In the genomic region with DNA sequence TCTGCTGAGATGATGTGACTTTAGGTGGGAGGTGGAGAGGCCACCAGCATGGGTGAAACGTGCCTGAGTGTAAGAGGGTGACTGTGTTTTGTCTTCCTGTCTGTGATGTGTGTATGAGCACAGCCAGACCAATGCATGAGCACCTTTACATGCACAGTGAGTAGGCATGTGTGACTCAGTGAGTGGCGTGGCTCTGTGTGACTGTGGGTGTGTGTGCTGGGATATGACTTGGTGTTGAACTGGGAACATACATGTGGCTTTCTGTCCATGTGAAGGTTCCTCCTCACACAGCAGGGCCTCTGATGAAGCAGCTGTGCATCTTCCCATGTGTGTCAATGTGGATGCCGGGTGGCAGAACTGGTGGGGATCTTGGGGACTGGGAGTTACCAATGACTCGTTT, we compare ENCODE assay signal across 31 cellular contexts. TPM values are rescaled to one million over a fixed set of nuclear protein-coding genes. Genes with fewer than 3 reads are reported as not detected.
DNase-seq lines count a peak whose midpoint lies in the region; ATAC-seq and TF ChIP-seq lines count a peak whose summit lies in the region.
"Had no signal": no experiment of that assay in that cellular context is flagged by ENCODE, and none has a peak within 500 bp of the region (broad histone marks: within the 10 kb centered on the region; RNA-seq: fewer than 3 reads in every experiment).

No MANE protein-coding gene starts in this region.

- ATAC-seq in activated CD4-positive, CD25-positive, alpha-beta regulatory T cell treated with anti-CD3 and anti-CD28 coated beads, Interleukin-2, amount 50 U/mL, for 24 hours, result peak; percentile 69 to 82
- ATAC-seq in stimulated activated naive CD8-positive, alpha-beta T cell treated with anti-CD3 and anti-CD28 coated beads, Interleukin-15, Interleukin-2, amounts not matched to agents 100 U/mL and 50 U/mL, for 24 hours, result peak; percentile 66
- ATAC-seq in psoas muscle, result no peak
- ATAC-seq: K562, left ventricle myocardium superior, sciatic nerve had no signal

- no peak overlapping the region for H3K27ac ChIP-seq in psoas muscle
- H3K27ac ChIP-seq: breast epithelium, tibial artery had no signal

- H3K4me3 ChIP-seq in psoas muscle, result no peak overlapping the region
- H3K4me3 ChIP-seq: breast epithelium, K562, tibial artery had no signal

- H3K27me3 ChIP-seq in psoas muscle (ENCODE audit: insufficient read depth in 3 of 3, low read length in 2 of 3), result peaks cover 0 to 9% (median 0%) of the 10 kb centered on the region in 3 donors
- H3K27me3 ChIP-seq: tibial artery had no signal

- DNase-seq in activated CD4-positive, CD25-positive, alpha-beta regulatory T cell (lab: John Stamatoyannopoulos, UW), result no peak
- peak; percentile 18 to 40 (median 23) for DNase-seq in stimulated activated CD4-positive, alpha-beta T cell treated with anti-CD3 and anti-CD28 coated beads, Interleukin-12 subunit alpha, Interleukin-12 subunit beta, amount 100 ng/mL, for 48 hours (ENCODE audit: low read depth in 2 of 3, low spot score in 1 of 3)
- DNase-seq in stimulated activated CD4-positive, alpha-beta T cell treated with anti-CD3 and anti-CD28 coated beads, Interleukin-12 subunit alpha, Interleukin-12 subunit beta, amount 100 ng/mL, for 4 hours, result no peak
- peak; percentile 44 to 53 for DNase-seq in stimulated activated CD4-positive, alpha-beta T cell treated with anti-CD3 and anti-CD28 coated beads, Interleukin-15, amount 100 ng/mL, for 48 hours (ENCODE audit: low read depth in 2 of 2)
- DNase-seq in stimulated activated naive CD8-positive, alpha-beta T cell treated with anti-CD3 and anti-CD28 coated beads, Interleukin-15, Interleukin-2, amounts not matched to agents 100 U/mL and 50 U/mL, for 24 hours, result no peak
- no peak for DNase-seq in psoas muscle
- DNase-seq in NCI-H2227 treated with DMSO at 0.1 percent for 48 hours (lab: John Stamatoyannopoulos, UW), result no peak
- DNase-seq: 8988T; activated B cell treated with CpG ODN at 0.5 μM for 24 hours; activated effector memory CD4-positive, alpha-beta T cell treated with anti-CD3 and anti-CD28 coated beads, Interleukin-2, amount 50 U/mL, for 16 hours; amygdala; Calu3; DND-41; HCEC 1CT; left ventricle myocardium superior; NCI-H1105; NCI-H187 treated with DMSO at 0.1 percent for 48 hours; NCI-H524 treated with DMSO at 0.1 percent for 48 hours; NK-92 treated with Interleukin-12 subunit alpha and Interleukin-12 subunit beta, amount 100 ng/mL, for 24 hours; SHP77; T1000; tibial artery had no signal

- intact Hi-C loops in psoas muscle (cut with DNase I), result no loop called here

- no peaks in the 10 kb centered on the region for H3K36me3 ChIP-seq in psoas muscle (ENCODE audit: insufficient read depth in 1 of 2, low read depth in 1 of 2)
- H3K36me3 ChIP-seq: breast epithelium, tibial artery had no signal

- H3K9me3 ChIP-seq in psoas muscle, result no peaks in the 10 kb centered on the region
- H3K9me3 ChIP-seq: breast epithelium had no signal

- H3K4me1 ChIP-seq in psoas muscle, result no peaks in the 10 kb centered on the region
- H3K4me1 ChIP-seq: breast epithelium, tibial artery had no signal

- WGBS in psoas muscle, 3 donors, result 44 to 48% (median 47%) methylated on average over 4 of the region's 4 CpGs

- no peak for TF ChIP-seq CTCF in psoas muscle (IDR thresholded peaks at IDR 0.05)

RNA-seq across cellular contexts. Expression of a gene that starts 19.9 kb away (rescaled TPM):
- total RNA-seq in psoas muscle, result not detected
- not detected for polyA plus RNA-seq in psoas muscle
- total RNA-seq: activated B cell treated with CpG ODN at 0.5 μM for 24 hours, breast epithelium, Calu3, HT-29, left ventricle myocardium superior, MCF 10A, mesenteric fat pad, posterior vena cava, sciatic nerve had no signal
- polyA plus RNA-seq: keratinocyte had no signal

RNA-seq across cellular contexts. Expression of a gene that starts 42.5 kb away (rescaled TPM):
- total RNA-seq in psoas muscle, result 10 to 100 TPM in 3 of 4 donors, 1 to 10 TPM in 1; 7.6 to 13.2 (median 10.8) TPM
- polyA plus RNA-seq in psoas muscle, result 10 to 100 TPM in 1 of 3 donors, 1 to 10 TPM in 2; 7.7 to 15.7 (median 9.3) TPM

RNA-seq across cellular contexts. Expression of a gene that starts 49.8 kb away (rescaled TPM):
- total RNA-seq in psoas muscle, result 1 to 10 TPM in 3 of 4 donors, under 1 TPM in 1; 0.71 to 1.9 (median 1.7) TPM
- 1 to 10 TPM in 2 of 3 donors, under 1 TPM in 1; 0.83 to 9.0 (median 1.9) TPM for polyA plus RNA-seq in psoas muscle

Comparison
In these comparisons a context has a peak if more than half of its experiments do, and no peak if none do; other contexts are left out.
1. DNase-seq: peak in stimulated activated CD4-positive, alpha-beta T cell treated with anti-CD3 and anti-CD28 coated beads, Interleukin-12 subunit alpha, Interleukin-12 subunit beta, amount 100 ng/mL, for 48 hours (3 of 3) and stimulated activated CD4-positive, alpha-beta T cell treated with anti-CD3 and anti-CD28 coated beads, Interleukin-15, amount 100 ng/mL, for 48 hours (2 of 2); none in activated CD4-positive, CD25-positive, alpha-beta regulatory T cell (0 of 4), stimulated activated CD4-positive, alpha-beta T cell treated with anti-CD3 and anti-CD28 coated beads, Interleukin-12 subunit alpha, Interleukin-12 subunit beta, amount 100 ng/mL, for 4 hours (single experiment), stimulated activated naive CD8-positive, alpha-beta T cell treated with anti-CD3 and anti-CD28 coated beads, Interleukin-15, Interleukin-2, amounts not matched to agents 100 U/mL and 50 U/mL, for 24 hours (single experiment), psoas muscle (0 of 2) and NCI-H2227 treated with DMSO at 0.1 percent for 48 hours (single experiment).
2. ATAC-seq: peak in activated CD4-positive, CD25-positive, alpha-beta regulatory T cell treated with anti-CD3 and anti-CD28 coated beads, Interleukin-2, amount 50 U/mL, for 24 hours (2 of 2) and stimulated activated naive CD8-positive, alpha-beta T cell treated with anti-CD3 and anti-CD28 coated beads, Interleukin-15, Interleukin-2, amounts not matched to agents 100 U/mL and 50 U/mL, for 24 hours (single experiment); none in psoas muscle (0 of 4).